Comparison of ENCODE assay signal across 1 cellular context in the genomic region with DNA sequence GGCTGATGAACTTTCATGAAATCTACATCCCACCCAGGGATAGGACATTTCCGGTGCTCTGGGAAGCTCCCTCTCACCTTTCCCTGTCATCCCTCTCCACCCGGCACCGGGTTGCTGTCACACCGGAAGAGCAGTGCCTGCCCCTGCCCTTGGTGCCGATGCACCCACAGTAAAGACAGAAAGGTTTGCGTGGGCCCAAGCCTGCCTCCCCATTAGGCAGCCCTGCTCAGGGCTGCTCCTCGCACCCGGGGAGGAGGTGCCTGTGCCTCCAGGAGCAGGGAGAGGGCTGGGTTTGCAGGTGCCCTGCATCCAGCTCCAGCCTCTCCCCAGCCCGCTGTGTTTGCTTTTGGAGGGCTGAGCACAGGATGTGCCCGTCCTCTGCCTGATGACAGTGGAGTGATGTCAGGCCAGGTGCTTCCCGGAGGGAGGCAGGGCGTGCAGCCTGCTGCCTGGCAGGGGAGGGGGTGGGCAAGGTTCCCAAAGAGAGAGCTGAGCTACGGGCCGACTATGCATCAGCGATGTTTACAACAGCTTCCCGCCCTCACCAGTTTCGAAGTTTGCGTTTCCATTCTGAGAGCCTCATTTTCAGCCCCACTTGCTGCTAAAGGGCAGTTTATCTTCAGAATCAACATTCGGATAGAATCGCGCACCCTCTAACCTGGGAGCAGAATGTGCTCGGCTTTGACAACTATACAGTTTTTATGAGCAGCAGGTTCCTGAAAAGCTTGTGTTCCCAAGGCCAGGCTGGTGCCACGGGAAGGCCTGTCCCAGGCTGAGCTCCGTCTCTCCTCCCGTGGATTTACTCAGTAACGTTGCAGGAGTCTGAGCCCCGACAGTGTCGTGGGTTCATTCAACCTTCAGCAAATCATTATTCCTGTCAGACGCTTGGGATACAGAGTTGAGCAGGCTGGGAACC.
A peak's percentile ranks its signal among the peaks of the same experiment; 100 is the strongest.
TF ChIP-seq lines count a peak whose summit lies in the region.

No MANE protein-coding gene starts in this region.

TF ChIP-seq in H1, 55 proteins besides CTCF, POLR2A, EP300 and RAD21 (continued from another document):
- TF ChIP-seq, protein P1, sequence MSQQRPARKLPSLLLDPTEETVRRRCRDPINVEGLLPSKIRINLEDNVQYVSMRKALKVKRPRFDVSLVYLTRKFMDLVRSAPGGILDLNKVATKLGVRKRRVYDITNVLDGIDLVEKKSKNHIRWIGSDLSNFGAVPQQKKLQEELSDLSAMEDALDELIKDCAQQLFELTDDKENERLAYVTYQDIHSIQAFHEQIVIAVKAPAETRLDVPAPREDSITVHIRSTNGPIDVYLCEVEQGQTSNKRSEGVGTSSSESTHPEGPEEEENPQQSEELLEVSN (IDR thresholded peaks at IDR 0.05), result peak; percentile 61
- no peak for TF ChIP-seq POU5F1 (IDR thresholded peaks at IDR 0.05; ENCODE audit: low read depth, low read length)
TF ChIP-seq in H1: peak in this region for 4.
